8 cellular contexts compared by ENCODE assay signal in the genomic region with DNA sequence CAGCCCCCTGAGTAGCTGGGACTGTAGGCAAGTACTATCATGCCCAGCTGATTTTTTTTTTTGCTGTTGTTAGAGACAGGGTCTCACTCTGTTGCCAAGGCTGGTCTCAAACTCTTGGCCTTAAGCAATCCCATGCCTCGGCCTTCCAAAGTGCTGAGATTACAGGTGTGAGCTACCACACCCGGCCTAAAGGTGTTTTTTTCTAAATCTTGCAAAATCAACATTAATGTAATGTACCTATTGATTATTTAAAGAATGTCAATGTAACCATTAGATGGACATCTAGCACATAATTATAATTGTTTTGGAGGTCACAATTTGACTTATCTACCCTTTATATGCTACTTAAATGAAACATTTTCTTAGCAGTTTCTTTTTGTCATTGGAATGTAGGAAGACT.
"Had no signal": no experiment of that assay in that cellular context is flagged by ENCODE, and none has a peak within 500 bp of the region (broad histone marks: within the 10 kb centered on the region; RNA-seq: fewer than 3 reads in every experiment).

No MANE protein-coding gene starts in this region.

- H3K27ac ChIP-seq: HL-60, KMS-11 had no signal

- DNase-seq: IMR-90, KBM-7, KG1 had no signal

- H3K4me3 ChIP-seq: K562 had no signal

- FAIRE-seq: HepG2, HTR-8/SVneo, K562 had no signal
